In genomic region chr14:51240804-51241380, GRCh38 we compare ENCODE assay signal across 1 cellular context.
TF ChIP-seq lines count a peak whose summit lies in the region.

No MANE protein-coding gene starts in this region.

TF ChIP-seq in HCT116, 20 proteins besides CTCF, POLR2A, EP300 and RAD21 (continued from another document):
- TF ChIP-seq ZBTB33 (IDR thresholded peaks at IDR 0.05; ENCODE audit: extremely low read depth, insufficient replicate concordance, low read length) (no peak), ZNF274 (IDR thresholded peaks at IDR 0.05; ENCODE audit: low read depth, low read length) (no peak), SP1 (IDR thresholded peaks at IDR 0.05; ENCODE audit: low read depth) (no peak), FOSL1 (IDR thresholded peaks at IDR 0.05; ENCODE audit: low read depth) (no peak)
